8 cellular contexts compared by ENCODE assay signal in the genomic region with DNA sequence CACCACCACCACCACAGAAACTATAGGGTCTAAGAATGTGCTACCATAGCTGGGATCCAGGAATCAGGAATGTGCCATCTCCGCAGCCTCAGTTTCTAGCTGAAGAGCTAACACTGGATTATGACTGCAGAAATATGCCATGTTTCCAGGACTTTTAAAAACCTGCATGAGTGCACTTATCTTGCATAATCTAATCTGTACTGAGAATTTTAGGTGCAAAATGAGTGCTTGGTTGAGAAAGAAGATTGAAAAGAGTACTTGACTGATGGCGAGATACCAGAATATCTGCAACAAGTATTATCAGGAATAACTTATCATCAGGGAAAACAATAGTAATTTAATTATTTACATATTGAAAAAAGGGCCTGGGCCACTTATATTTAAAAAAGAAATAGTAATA.
"Had no signal": no experiment of that assay in that cellular context is flagged by ENCODE, and none has a peak within 500 bp of the region (broad histone marks: within the 10 kb centered on the region; RNA-seq: fewer than 3 reads in every experiment).

No MANE protein-coding gene starts in this region.

- DNase-seq: GDM1, GF-D8 had no signal

- FAIRE-seq: G401.6, GM12878, GM12891, GM12892, GM18507, GM19239 had no signal

- ATAC-seq: GM12878 had no signal

- H3K4me3 ChIP-seq: GM12878 had no signal
